2 cellular contexts compared by ENCODE assay signal in the genomic region with DNA sequence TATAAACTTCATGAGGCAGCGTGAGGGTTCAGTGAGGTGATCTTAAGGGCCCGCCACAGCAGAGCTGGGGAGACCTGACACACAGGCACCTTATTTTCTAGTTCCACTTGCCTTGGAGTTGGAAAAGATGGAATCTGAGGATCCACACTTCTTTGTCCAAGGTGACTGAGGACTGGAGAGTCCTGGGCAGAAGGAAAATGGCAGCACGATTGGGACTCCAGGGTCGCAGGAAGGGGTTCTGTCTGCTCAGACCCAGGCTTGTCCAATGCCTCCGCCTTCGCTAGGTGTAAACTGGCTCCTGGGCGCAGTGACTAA.
TF ChIP-seq lines count a peak whose summit lies in the region.

No MANE protein-coding gene starts in this region.

TF ChIP-seq in SK-N-SH, 30 proteins besides CTCF, POLR2A, EP300 and RAD21 (continued from another document):
- TF ChIP-seq, protein P1, sequence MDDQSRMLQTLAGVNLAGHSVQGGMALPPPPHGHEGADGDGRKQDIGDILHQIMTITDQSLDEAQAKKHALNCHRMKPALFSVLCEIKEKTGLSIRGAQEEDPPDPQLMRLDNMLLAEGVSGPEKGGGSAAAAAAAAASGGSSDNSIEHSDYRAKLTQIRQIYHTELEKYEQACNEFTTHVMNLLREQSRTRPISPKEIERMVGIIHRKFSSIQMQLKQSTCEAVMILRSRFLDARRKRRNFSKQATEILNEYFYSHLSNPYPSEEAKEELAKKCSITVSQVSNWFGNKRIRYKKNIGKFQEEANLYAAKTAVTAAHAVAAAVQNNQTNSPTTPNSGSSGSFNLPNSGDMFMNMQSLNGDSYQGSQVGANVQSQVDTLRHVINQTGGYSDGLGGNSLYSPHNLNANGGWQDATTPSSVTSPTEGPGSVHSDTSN (IDR thresholded peaks at IDR 0.05), result no peak
- no peak for TF ChIP-seq GABPA (IDR thresholded peaks at IDR 0.05; ENCODE audit: low read depth)

TF ChIP-seq in SK-N-SH treated with all-trans-retinoic acid at 6 μM for 48 hours, 23 proteins besides CTCF, POLR2A, EP300 and RAD21 (continued from another document):
- TF ChIP-seq ZNF70 (CRISPR knock-in tag; IDR thresholded peaks at IDR 0.05), result no peak
- TF ChIP-seq SNAI2 (CRISPR knock-in tag; IDR thresholded peaks at IDR 0.05), result no peak
- no peak for TF ChIP-seq RARB (CRISPR knock-in tag; IDR thresholded peaks at IDR 0.05)
- TF ChIP-seq, protein P2, sequence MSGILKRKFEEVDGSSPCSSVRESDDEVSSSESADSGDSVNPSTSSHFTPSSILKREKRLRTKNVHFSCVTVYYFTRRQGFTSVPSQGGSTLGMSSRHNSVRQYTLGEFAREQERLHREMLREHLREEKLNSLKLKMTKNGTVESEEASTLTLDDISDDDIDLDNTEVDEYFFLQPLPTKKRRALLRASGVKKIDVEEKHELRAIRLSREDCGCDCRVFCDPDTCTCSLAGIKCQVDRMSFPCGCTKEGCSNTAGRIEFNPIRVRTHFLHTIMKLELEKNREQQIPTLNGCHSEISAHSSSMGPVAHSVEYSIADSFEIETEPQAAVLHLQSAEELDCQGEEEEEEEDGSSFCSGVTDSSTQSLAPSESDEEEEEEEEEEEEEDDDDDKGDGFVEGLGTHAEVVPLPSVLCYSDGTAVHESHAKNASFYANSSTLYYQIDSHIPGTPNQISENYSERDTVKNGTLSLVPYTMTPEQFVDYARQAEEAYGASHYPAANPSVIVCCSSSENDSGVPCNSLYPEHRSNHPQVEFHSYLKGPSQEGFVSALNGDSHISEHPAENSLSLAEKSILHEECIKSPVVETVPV (CRISPR knock-in tag; IDR thresholded peaks at IDR 0.05), result no peak
TF ChIP-seq in SK-N-SH treated with all-trans-retinoic acid at 6 μM for 48 hours: peak in this region for 0.
